In genomic region chr4:185781555-185782215, GRCh38 we compare ENCODE assay signal across 20 cellular contexts. TPM values are rescaled to one million over a fixed set of nuclear protein-coding genes. Genes with fewer than 3 reads are reported as not detected.
DNase-seq lines count a peak whose midpoint lies in the region; ATAC-seq and TF ChIP-seq lines count a peak whose summit lies in the region.
"Had no signal": no experiment of that assay in that cellular context is flagged by ENCODE, and none has a peak within 500 bp of the region (broad histone marks: within the 10 kb centered on the region; RNA-seq: fewer than 3 reads in every experiment).

No MANE protein-coding gene starts in this region.

- H3K27me3 Mint-ChIP-seq in Calu3 (ENCODE audit: unreplicated experiment) = no peaks in the 10 kb centered on the region

- no peak overlapping the region for H3K4me3 Mint-ChIP-seq in Calu3 (ENCODE audit: low read depth, unreplicated experiment)
- H3K4me3 Mint-ChIP-seq: CD8-positive, alpha-beta memory T cell had no signal

- TF ChIP-seq CTCF in right atrium auricular region (IDR thresholded peaks at IDR 0.05) = no peak
- TF ChIP-seq CTCF in Calu3 (IDR thresholded peaks at IDR 0.05; ENCODE audit: unreplicated experiment) = no peak

- ATAC-seq in HG03439 (IDR thresholded peaks at IDR 0.05; ENCODE audit: unreplicated experiment) = no peak

- intact Hi-C loops in cardiac septum (cut with DNase I) = no loop called here
- intact Hi-C loops in Calu3 (cut with micrococcal nuclease; ENCODE audit: unreplicated experiment) = no loop called here

- no peak for DNase-seq in right atrium auricular region (ENCODE audit: low spot score)
- no peak for DNase-seq in cardiac septum (ENCODE audit: low spot score)
- peak; percentile 74 for DNase-seq in kidney tubule cell (ENCODE audit: low spot score)
- peak; percentile 57 to 64 for DNase-seq in trophoblast cell
- no peak for DNase-seq in Calu3
- no peak for DNase-seq in stimulated activated naive CD4-positive, alpha-beta T cell treated with Interleukin-2 at 50 U/mL for 16 hours (lab: John Stamatoyannopoulos, UW)
- DNase-seq: CD8-positive, alpha-beta memory T cell; KBM-7; NCI-H1092; NCI-H1436 treated with DMSO at 0.1 percent for 48 hours; NCI-H1930; NCI-H510A treated with DMSO at 0.1 percent for 48 hours; NCI-H748 treated with DMSO at 0.1 percent for 48 hours; RPMI8226; SIG-M5 had no signal

- BruUV-seq in Calu3 (replicated peaks; lab: Mats Ljungman, UMichigan) = no TSS peak

- H3K4ac ChIP-seq in trophoblast cell (ENCODE audit: low read depth, low read length) = no peak overlapping the region

- no peak overlapping the region for H3K27ac Mint-ChIP-seq in Calu3 (ENCODE audit: unreplicated experiment)

- no CpG with 5 or more reads among the region's 15 CpGs for WGBS in trophoblast cell (ENCODE audit: extremely low coverage, insufficient coverage, insufficient read length)

- no peak overlapping the region for H2BK12ac ChIP-seq in trophoblast cell (ENCODE audit: low read length)

- H3K27ac ChIP-seq in right atrium auricular region = peak overlapping the region; percentile 69 to 78
- no peak overlapping the region for H3K27ac ChIP-seq in trophoblast cell (ENCODE audit: low read depth, low read length)
- H3K27ac ChIP-seq: C4-2B, HL-60, PC-9 had no signal

- no peak overlapping the region for H2BK5ac ChIP-seq in trophoblast cell (ENCODE audit: low read depth, low read length, poor library complexity)

- H2BK120ac ChIP-seq in trophoblast cell (ENCODE audit: insufficient read depth, low read length, poor library complexity) = no peak overlapping the region

- no peak overlapping the region for H3K18ac ChIP-seq in trophoblast cell (ENCODE audit: low read length)

- H3K9me3 ChIP-seq in right atrium auricular region = no peaks in the 10 kb centered on the region
- peaks cover 2% of the 10 kb centered on the region for H3K9me3 ChIP-seq in trophoblast cell (ENCODE audit: insufficient read depth, low read depth, low read length)
- H3K9me3 ChIP-seq: SK-N-SH had no signal

- no peak overlapping the region for H4K91ac ChIP-seq in trophoblast cell (ENCODE audit: low read depth, low read length)

- no peaks in the 10 kb centered on the region for H3K79me1 ChIP-seq in trophoblast cell (ENCODE audit: low read length)

- H3K4me1 Mint-ChIP-seq in Calu3 (ENCODE audit: low read depth, unreplicated experiment) = peaks cover 19% of the 10 kb centered on the region
- H3K4me1 Mint-ChIP-seq: CD8-positive, alpha-beta memory T cell had no signal

- CTCF ChIA-PET in Calu3 (lab: Charles Lee) = no interaction called here

- no peaks in the 10 kb centered on the region for H3K9me3 Mint-ChIP-seq in Calu3 (ENCODE audit: low read depth, unreplicated experiment)
- H3K9me3 Mint-ChIP-seq: CD8-positive, alpha-beta memory T cell had no signal

- no peaks in the 10 kb centered on the region for H3K79me2 ChIP-seq in trophoblast cell (ENCODE audit: control insufficient read depth, insufficient read depth, low read length, poor library complexity)

- H3K4me3 ChIP-seq in right atrium auricular region (no peak overlapping the region), trophoblast cell (ENCODE audit: low read depth, low read length) (no peak overlapping the region)
- H3K4me3 ChIP-seq: PC-9 had no signal

- H4K8ac ChIP-seq in trophoblast cell (ENCODE audit: low read depth, low read length) = no peak overlapping the region

- H3K23ac ChIP-seq in trophoblast cell (ENCODE audit: low read length) = no peak overlapping the region

- H2AFZ ChIP-seq in trophoblast cell (ENCODE audit: insufficient read depth, low read length, poor library complexity) = no peak overlapping the region
- H2AFZ ChIP-seq: PC-9 had no signal

- H3K4me1 ChIP-seq in right atrium auricular region = peaks cover 0 to 66% of the 10 kb centered on the region in 2 donors
- no peaks in the 10 kb centered on the region for H3K4me1 ChIP-seq in trophoblast cell (ENCODE audit: control insufficient read depth in 1 of 2, insufficient read depth in 2 of 2, low read length in 2 of 2)

- no peak overlapping the region for H3K9ac ChIP-seq in trophoblast cell (ENCODE audit: low read length)
- H3K9ac ChIP-seq: SK-N-SH had no signal

- H2AK5ac ChIP-seq in trophoblast cell (ENCODE audit: low read length) = no peak overlapping the region

- H3K27me3 ChIP-seq in right atrium auricular region = no peaks in the 10 kb centered on the region
- no peaks in the 10 kb centered on the region for H3K27me3 ChIP-seq in trophoblast cell (ENCODE audit: insufficient read depth, low read length)

- H3K36me3 ChIP-seq in right atrium auricular region = peaks cover 10% of the 10 kb centered on the region
- H3K36me3 ChIP-seq in trophoblast cell (ENCODE audit: control insufficient read depth in 1 of 2, insufficient read depth in 2 of 2, low read length in 2 of 2) = no peaks in the 10 kb centered on the region

- H3K4me2 ChIP-seq in trophoblast cell (ENCODE audit: low read length) = no peak overlapping the region
- H3K4me2 ChIP-seq: PC-9, SK-N-SH had no signal

- peaks cover 4% of the 10 kb centered on the region for H3K36me3 Mint-ChIP-seq in Calu3 (ENCODE audit: insufficient read depth, unreplicated experiment)
- H3K36me3 Mint-ChIP-seq: CD8-positive, alpha-beta memory T cell had no signal

- H3K14ac ChIP-seq in trophoblast cell (ENCODE audit: low read length) = no peak overlapping the region

- no peak overlapping the region for H4K12ac ChIP-seq in trophoblast cell (ENCODE audit: low read depth, low read length)

RNA-seq across cellular contexts. Expression of gene SORBS2, which starts 30.3 kb away (rescaled TPM):
- total RNA-seq in right atrium auricular region = 100 to 1,000 TPM; 530 to 741 TPM
- total RNA-seq in cardiac septum = 1,779 TPM
- 4.9 and 7.0 TPM in 2 replicates for polyA plus RNA-seq in trophoblast cell (2013)
- 37.2 and 52.8 TPM in 2 replicates for total RNA-seq in Calu3 (2022)
- total RNA-seq: CD8-positive, alpha-beta memory T cell had no signal
- polyA plus RNA-seq: CD8-positive, alpha-beta memory T cell had no signal

Comparison
In these comparisons a context has a peak if more than half of its experiments do, and no peak if none do; other contexts are left out.
1. DNase-seq: peak in kidney tubule cell (single experiment) and trophoblast cell (2 of 2); none in right atrium auricular region (single experiment), cardiac septum (single experiment), Calu3 (single experiment) and stimulated activated naive CD4-positive, alpha-beta T cell treated with Interleukin-2 at 50 U/mL for 16 hours (single experiment).